Comparison of ENCODE assay signal across 8 cellular contexts in genomic region chr3:49007068-49007770, GRCh38. TPM values are rescaled to one million over a fixed set of nuclear protein-coding genes. Genes with fewer than 3 reads are reported as not detected.
A peak's percentile ranks its signal among the peaks of the same experiment; 100 is the strongest.
DNase-seq lines count a peak whose midpoint lies in the region; ATAC-seq and TF ChIP-seq lines count a peak whose summit lies in the region.

WDR6 (plus strand) TSS chr3:49007391; CDS start chr3:49007432, 41 bp downstream.

- H3K4me1 Mint-ChIP-seq in IgD-negative memory B cell: peaks cover 17 to 25% (median 20%) of the 10 kb centered on the region in 3 donors

- intact Hi-C loops in mucosa of descending colon (cut with DNase I, micrococcal nuclease): no loop called here

- H3K36me3 ChIP-seq in mucosa of descending colon (ENCODE audit: low read depth): no peaks in the 10 kb centered on the region

- H3K27me3 Mint-ChIP-seq in IgD-negative memory B cell: no peaks in the 10 kb centered on the region

- H3K9me3 Mint-ChIP-seq in IgD-negative memory B cell: no peaks in the 10 kb centered on the region

- peak within 1 kb of the TSS; percentile 84 for H3K27ac ChIP-seq in epithelial cell of prostate

- ATAC-seq in GM21529 (IDR thresholded peaks at IDR 0.05; ENCODE audit: unreplicated experiment) (peak; percentile 81), mucosa of descending colon (peak; percentile 89)

- H3K36me3 Mint-ChIP-seq in IgD-negative memory B cell: no peaks in the 10 kb centered on the region

- peaks cover 9% of the 10 kb centered on the region for H3K4me1 ChIP-seq in mucosa of descending colon (ENCODE audit: low read depth)

- H3K9me3 ChIP-seq in mucosa of descending colon: no peaks in the 10 kb centered on the region

- DNase-seq in DMS153 treated with DMSO at 0.1 percent for 48 hours (lab: John Stamatoyannopoulos, UW; ENCODE audit: unreplicated experiment): peak; percentile 62
- peak; percentile 96 for DNase-seq in OCI-M1 (lab: John Stamatoyannopoulos, UW)
- DNase-seq in activated T-cell treated with anti-CD3 and anti-CD28 coated beads for 4 hours: peak; percentile 94
- DNase-seq in epithelial cell of prostate (ENCODE audit: low read depth, low spot score): peak; percentile 89
- peak; percentile 97 to 99 (median 97) for DNase-seq in mucosa of descending colon
- peak; percentile 95 for DNase-seq in stimulated activated CD8-positive, alpha-beta memory T cell treated with anti-CD3 and anti-CD28 coated beads, Interleukin-4, amount 100 ng/mL, for 24 hours (ENCODE audit: low read depth)

- H3K4me3 ChIP-seq in mucosa of descending colon: peak within 1 kb of the TSS; percentile 51

- H3K27ac Mint-ChIP-seq in IgD-negative memory B cell: peak within 1 kb of the TSS; percentile 97 to 99 (median 98)

- peak within 1 kb of the TSS; percentile 99 to 100 (median 100) for H3K4me3 Mint-ChIP-seq in IgD-negative memory B cell

- TF ChIP-seq CTCF in mucosa of descending colon (IDR thresholded peaks at IDR 0.05): no peak

RNA-seq across cellular contexts. Expression of gene WDR6, which starts in this region (rescaled TPM):
- 81.4 TPM for polyA plus RNA-seq in IgD-negative memory B cell
- total RNA-seq in mucosa of descending colon: 100 to 1,000 TPM in 2 of 3 donors, 10 to 100 TPM in 1; 98.5 to 205 (median 165) TPM

Comparison
In these comparisons a context has a peak if more than half of its experiments do, and no peak if none do; other contexts are left out.
1. Peak in every context shown above with its lines: DNase-seq, ATAC-seq, H3K4me3 ChIP-seq and H3K27ac ChIP-seq.